Comparison of ENCODE assay signal across 25 cellular contexts in genomic region chr9:134987376-134987775, GRCh38.
"Had no signal": no experiment of that assay in that cellular context is flagged by ENCODE, and none has a peak within 500 bp of the region (broad histone marks: within the 10 kb centered on the region; RNA-seq: fewer than 3 reads in every experiment).

No MANE protein-coding gene starts in this region.

- H3K27ac ChIP-seq: adrenal gland, body of pancreas, colonic mucosa, heart left ventricle had no signal

- H3K4me3 Mint-ChIP-seq: activated CD8-positive, alpha-beta T cell treated with anti-CD3 and anti-CD28 coated beads for 36 hours; activated naive CD4-positive, alpha-beta T cell treated with anti-CD3 and anti-CD28 coated beads for 36 hours; activated naive CD4-positive, alpha-beta T cell treated with anti-CD3 and anti-CD28 coated beads, Interleukin-2, amount 50 U/mL, for 24 hours; activated naive CD8-positive, alpha-beta T cell treated with anti-CD3 and anti-CD28 coated beads for 36 hours; activated naive CD8-positive, alpha-beta T cell treated with anti-CD3 and anti-CD28 coated beads, Interleukin-2, amount 50 U/mL, for 24 hours; activated T-cell treated with anti-CD3 and anti-CD28 coated beads, Interleukin-2, amount 50 U/mL, for 4 hours; WTC11 had no signal

- ATAC-seq: activated CD8-positive, alpha-beta T cell treated with anti-CD3 and anti-CD28 coated beads for 36 hours; activated naive CD8-positive, alpha-beta T cell treated with anti-CD3 and anti-CD28 coated beads, Interleukin-2, amount 50 U/mL, for 24 hours; activated T-cell treated with anti-CD3 and anti-CD28 coated beads, Interleukin-2, amount 50 U/mL, for 4 hours; body of pancreas; esophagus mucosa; heart left ventricle; WTC11 had no signal

- H3K36me3 Mint-ChIP-seq: activated naive CD4-positive, alpha-beta T cell treated with anti-CD3 and anti-CD28 coated beads, Interleukin-2, amount 50 U/mL, for 24 hours; activated naive CD8-positive, alpha-beta T cell treated with anti-CD3 and anti-CD28 coated beads for 36 hours had no signal

- H3K4me1 Mint-ChIP-seq: activated naive CD4-positive, alpha-beta T cell treated with anti-CD3 and anti-CD28 coated beads, Interleukin-2, amount 50 U/mL, for 24 hours; activated naive CD8-positive, alpha-beta T cell treated with anti-CD3 and anti-CD28 coated beads for 36 hours; activated naive CD8-positive, alpha-beta T cell treated with anti-CD3 and anti-CD28 coated beads, Interleukin-2, amount 50 U/mL, for 24 hours had no signal

- H3K4me3 ChIP-seq: adrenal gland, body of pancreas, colonic mucosa, heart left ventricle had no signal

- H3K9me3 ChIP-seq: adrenal gland, colonic mucosa had no signal

- H3K27ac Mint-ChIP-seq: activated CD8-positive, alpha-beta T cell treated with anti-CD3 and anti-CD28 coated beads for 36 hours; activated naive CD4-positive, alpha-beta T cell treated with anti-CD3 and anti-CD28 coated beads for 36 hours; activated naive CD4-positive, alpha-beta T cell treated with anti-CD3 and anti-CD28 coated beads, Interleukin-2, amount 50 U/mL, for 24 hours; activated naive CD8-positive, alpha-beta T cell treated with anti-CD3 and anti-CD28 coated beads for 36 hours; activated naive CD8-positive, alpha-beta T cell treated with anti-CD3 and anti-CD28 coated beads, Interleukin-2, amount 50 U/mL, for 24 hours; activated T-helper 2 cell treated with anti-CD3 and anti-CD28 coated beads, Interferon-gamma antibody, Interleukin-2, Interleukin-4, amounts not matched to agents 10 μg/mL and 5 μg/mL and 100 μg/mL, durations not matched to agents 14 hours and 24 hours and 36 hours; WTC11 had no signal

- DNase-seq: activated CD4-positive, alpha-beta T cell treated with anti-CD3 and anti-CD28 coated beads for 48 hours; activated CD4-positive, alpha-beta T cell treated with anti-CD3 and anti-CD28 coated beads, Interleukin-2, amount 50 U/mL, for 1 hour; activated CD4-positive, alpha-beta T cell treated with anti-CD3 and anti-CD28 coated beads, Interleukin-2, amount 50 U/mL, for 48 hours; activated CD8-positive, alpha-beta memory T cell treated with anti-CD3 and anti-CD28 coated beads for 24 hours; activated CD8-positive, alpha-beta T cell treated with anti-CD3 and anti-CD28 coated beads for 36 hours; activated gamma-delta T cell treated with Interleukin-2 at 50 U/mL for 16 hours; activated naive CD4-positive, alpha-beta T cell treated with anti-CD3 and anti-CD28 coated beads for 36 hours; activated naive CD8-positive, alpha-beta T cell treated with anti-CD3 and anti-CD28 coated beads for 36 hours; activated naive CD8-positive, alpha-beta T cell treated with anti-CD3 and anti-CD28 coated beads, Interleukin-2, amount 50 U/mL, for 24 hours; activated T-cell treated with anti-CD3 and anti-CD28 coated beads, Interleukin-2, amount 50 U/mL, for 4 hours; adrenal gland; amygdala; central memory CD4-positive, alpha-beta T cell; cerebellar nuclear complex; colonic mucosa; effector CD8-positive, alpha-beta T cell; foreskin fibroblast; glutamatergic neuron; heart left ventricle; T-helper 2 cell had no signal

- H3K27me3 ChIP-seq: adrenal gland, body of pancreas, colonic mucosa had no signal

- H3K27me3 Mint-ChIP-seq: activated CD8-positive, alpha-beta T cell treated with anti-CD3 and anti-CD28 coated beads for 36 hours; activated naive CD4-positive, alpha-beta T cell treated with anti-CD3 and anti-CD28 coated beads, Interleukin-2, amount 50 U/mL, for 24 hours; activated naive CD8-positive, alpha-beta T cell treated with anti-CD3 and anti-CD28 coated beads, Interleukin-2, amount 50 U/mL, for 24 hours had no signal

- H3K9me3 Mint-ChIP-seq: activated naive CD4-positive, alpha-beta T cell treated with anti-CD3 and anti-CD28 coated beads, Interleukin-2, amount 50 U/mL, for 24 hours had no signal

- H3K36me3 ChIP-seq: adrenal gland, colonic mucosa, heart left ventricle had no signal

- H3K4me1 ChIP-seq: adrenal gland, body of pancreas, colonic mucosa, heart left ventricle had no signal
